Comparison of ENCODE assay signal across 15 cellular contexts in genomic region chr7:17058568-17058967, GRCh38.
DNase-seq lines count a peak whose midpoint lies in the region; ATAC-seq lines count a peak whose summit lies in the region.
"Had no signal": no experiment of that assay in that cellular context is flagged by ENCODE, and none has a peak within 500 bp of the region (broad histone marks: within the 10 kb centered on the region; RNA-seq: fewer than 3 reads in every experiment).

No MANE protein-coding gene starts in this region.

- intact Hi-C loops in activated T-helper 1 cell treated with anti-CD3 and anti-CD28 coated beads, Interleukin-12 subunit alpha, Interleukin-12 subunit beta, Interleukin-2, Interleukin-4 antibody, amounts not matched to agents 30 ng/mL and 10 ng/mL and 1 ng/mL, durations not matched to agents 14 hours and 24 hours and 36 hours (cut with micrococcal nuclease): loop anchor here (5.0 kb wide), 2 partner anchors 99 to 244 kb away; no protein-coding TSS in a partner anchor

- peaks cover 1% of the 10 kb centered on the region for H3K36me3 Mint-ChIP-seq in activated T-helper 1 cell treated with anti-CD3 and anti-CD28 coated beads, Interleukin-12 subunit alpha, Interleukin-12 subunit beta, Interleukin-2, Interleukin-4 antibody, amounts not matched to agents 30 ng/mL and 10 ng/mL and 1 ng/mL, durations not matched to agents 14 hours and 24 hours and 36 hours (ENCODE audit: low read depth)
- H3K36me3 Mint-ChIP-seq: brain had no signal

- H3K4me1 Mint-ChIP-seq in activated T-helper 1 cell treated with anti-CD3 and anti-CD28 coated beads, Interleukin-12 subunit alpha, Interleukin-12 subunit beta, Interleukin-2, Interleukin-4 antibody, amounts not matched to agents 30 ng/mL and 10 ng/mL and 1 ng/mL, durations not matched to agents 14 hours and 24 hours and 36 hours (ENCODE audit: low read depth): peaks cover 32% of the 10 kb centered on the region
- H3K4me1 Mint-ChIP-seq: brain, GM23338 had no signal

- ATAC-seq in GM21515 (IDR thresholded peaks at IDR 0.05; ENCODE audit: unreplicated experiment): peak; percentile 53
- ATAC-seq in GM19023 (IDR thresholded peaks at IDR 0.05; ENCODE audit: unreplicated experiment): no peak
- ATAC-seq in GM21619 (IDR thresholded peaks at IDR 0.05; ENCODE audit: unreplicated experiment): no peak
- no peak for ATAC-seq in GM21367 (IDR thresholded peaks at IDR 0.05; ENCODE audit: unreplicated experiment)
- ATAC-seq: GM23338 had no signal

- H3K9me3 ChIP-seq in BLaER1 treated with 17β-estradiol and CSF1 and Interleukin-3, amounts not matched to agents 10 nM and 100 nM (replicated peaks in 1 of 11): peaks cover 0 to 2% (median 0%) of the 10 kb centered on the region in 11 experiments; a peak in 2 of 22 replicates
- H3K9me3 ChIP-seq: esophagus squamous epithelium had no signal

- H3K4me3 ChIP-seq in BLaER1 treated with 17β-estradiol and CSF1 and Interleukin-3, amounts not matched to agents 10 nM and 100 nM: no peak overlapping the region
- H3K4me3 ChIP-seq: esophagus squamous epithelium, GM23338 had no signal

- no peak overlapping the region for H3K27ac Mint-ChIP-seq in activated T-helper 1 cell treated with anti-CD3 and anti-CD28 coated beads, Interleukin-12 subunit alpha, Interleukin-12 subunit beta, Interleukin-2, Interleukin-4 antibody, amounts not matched to agents 30 ng/mL and 10 ng/mL and 1 ng/mL, durations not matched to agents 14 hours and 24 hours and 36 hours
- H3K27ac Mint-ChIP-seq: brain, GM23338 had no signal

- peak overlapping the region in 9 of 11 experiments; percentile 31 to 78 (median 65); a peak in 13 of 22 replicates for H3K4me2 ChIP-seq in BLaER1 treated with 17β-estradiol and CSF1 and Interleukin-3, amounts not matched to agents 10 nM and 100 nM
- H3K4me2 ChIP-seq: GM23338 had no signal

- peaks cover 4% of the 10 kb centered on the region for H3K9me3 Mint-ChIP-seq in activated T-helper 1 cell treated with anti-CD3 and anti-CD28 coated beads, Interleukin-12 subunit alpha, Interleukin-12 subunit beta, Interleukin-2, Interleukin-4 antibody, amounts not matched to agents 30 ng/mL and 10 ng/mL and 1 ng/mL, durations not matched to agents 14 hours and 24 hours and 36 hours

- DNase-seq in OCI-M1 (lab: John Stamatoyannopoulos, UW): peak; percentile 73
- DNase-seq in fibroblast of peridontal ligament (ENCODE audit: extremely low read depth): peak; percentile 57
- no peak for DNase-seq in activated T-helper 1 cell treated with anti-CD3 and anti-CD28 coated beads, Interleukin-12 subunit alpha, Interleukin-12 subunit beta, Interleukin-2, Interleukin-4 antibody, amounts not matched to agents 30 ng/mL and 10 ng/mL and 1 ng/mL, durations not matched to agents 14 hours and 24 hours and 36 hours (ENCODE audit: low spot score)
- DNase-seq: activated CD8-positive, alpha-beta memory T cell treated with anti-CD3 and anti-CD28 coated beads, Interleukin-2, amount 50 U/mL, for 48 hours; esophagus squamous epithelium; NCI-H1436 treated with DMSO at 0.1 percent for 48 hours; NCI-H774; stimulated activated naive CD4-positive, alpha-beta T cell had no signal

- peaks cover 8 to 73% (median 36%) of the 10 kb centered on the region in 10 experiments; a peak in 18 of 20 replicates for H3K4me1 ChIP-seq in BLaER1 treated with 17β-estradiol and CSF1 and Interleukin-3, amounts not matched to agents 10 nM and 100 nM

- no peaks in the 10 kb centered on the region for H3K36me3 ChIP-seq in BLaER1 treated with 17β-estradiol and CSF1 and Interleukin-3, amounts not matched to agents 10 nM and 100 nM
- H3K36me3 ChIP-seq: esophagus squamous epithelium had no signal

- no peak overlapping the region for H3K4me3 Mint-ChIP-seq in activated T-helper 1 cell treated with anti-CD3 and anti-CD28 coated beads, Interleukin-12 subunit alpha, Interleukin-12 subunit beta, Interleukin-2, Interleukin-4 antibody, amounts not matched to agents 30 ng/mL and 10 ng/mL and 1 ng/mL, durations not matched to agents 14 hours and 24 hours and 36 hours
- H3K4me3 Mint-ChIP-seq: brain, GM23338 had no signal

- peak overlapping the region in 4 of 11 experiments; percentile 2 to 58 (median 46); a peak in 6 of 22 replicates for H3K9ac ChIP-seq in BLaER1 treated with 17β-estradiol and CSF1 and Interleukin-3, amounts not matched to agents 10 nM and 100 nM

- no peaks in the 10 kb centered on the region for H3K27me3 Mint-ChIP-seq in activated T-helper 1 cell treated with anti-CD3 and anti-CD28 coated beads, Interleukin-12 subunit alpha, Interleukin-12 subunit beta, Interleukin-2, Interleukin-4 antibody, amounts not matched to agents 30 ng/mL and 10 ng/mL and 1 ng/mL, durations not matched to agents 14 hours and 24 hours and 36 hours (ENCODE audit: insufficient read depth)

- no peaks in the 10 kb centered on the region for H4K20me1 ChIP-seq in BLaER1 treated with 17β-estradiol and CSF1 and Interleukin-3, amounts not matched to agents 10 nM and 100 nM

- peak overlapping the region in 10 of 11 experiments; percentile 6 to 85 (median 70); a peak in 17 of 22 replicates for H3K27ac ChIP-seq in BLaER1 treated with 17β-estradiol and CSF1 and Interleukin-3, amounts not matched to agents 10 nM and 100 nM
- H3K27ac ChIP-seq: esophagus squamous epithelium had no signal

- peaks cover 0 to 18% (median 0%) of the 10 kb centered on the region in 11 experiments; a peak in 2 of 22 replicates for H3K27me3 ChIP-seq in BLaER1 treated with 17β-estradiol and CSF1 and Interleukin-3, amounts not matched to agents 10 nM and 100 nM
- H3K27me3 ChIP-seq: esophagus squamous epithelium had no signal
